In the genomic region with DNA sequence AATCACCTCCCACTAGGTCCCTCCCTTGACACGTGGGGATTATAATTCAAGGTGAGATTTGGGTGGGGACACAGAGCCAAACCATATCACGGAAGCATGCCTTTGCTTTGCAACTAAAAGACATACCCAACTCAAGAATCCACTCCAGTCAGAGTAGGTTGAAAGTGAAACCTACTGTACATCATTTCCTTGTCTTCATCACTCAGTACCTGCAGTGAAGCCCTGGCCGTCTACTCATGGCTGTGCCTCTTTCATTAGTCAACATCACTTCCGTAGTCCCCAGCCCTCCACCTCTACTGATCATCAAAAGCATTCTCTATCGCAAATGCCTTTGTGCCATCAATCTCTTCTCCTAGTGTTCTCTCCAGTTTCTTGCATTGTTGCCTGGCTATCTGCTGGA, we compare ENCODE assay signal across 26 cellular contexts.
"Had no signal": no experiment of that assay in that cellular context is flagged by ENCODE, and none has a peak within 500 bp of the region (broad histone marks: within the 10 kb centered on the region; RNA-seq: fewer than 3 reads in every experiment).

No MANE protein-coding gene starts in this region.

- ATAC-seq: effector memory CD8-positive, alpha-beta T cell; heart right ventricle; left colon; lower lobe of right lung; naive thymus-derived CD8-positive, alpha-beta T cell; sciatic nerve; stimulated activated effector memory CD8-positive, alpha-beta T cell treated with anti-CD3 and anti-CD28 coated beads, Interleukin-12 subunit alpha, Interleukin-12 subunit beta, amount 100 ng/mL, for 72 hours; stimulated activated naive CD8-positive, alpha-beta T cell treated with anti-CD3 and anti-CD28 coated beads, Interleukin-15, Interleukin-2, amounts not matched to agents 100 U/mL and 50 U/mL, for 24 hours had no signal

- H3K4me1 ChIP-seq: esophagus squamous epithelium, lower lobe of right lung, prostate gland, right atrium auricular region, testis, tibial artery, upper lobe of left lung had no signal

- H3K9me3 ChIP-seq: esophagus squamous epithelium, heart right ventricle, left ventricle myocardium inferior, lower lobe of right lung, prostate gland, right atrium auricular region, testis, tibial artery, upper lobe of left lung had no signal

- H3K4me2 ChIP-seq: smooth muscle cell had no signal

- H3K27me3 ChIP-seq: esophagus squamous epithelium, right atrium auricular region, testis, tibial artery, upper lobe of left lung had no signal

- H3K4me3 ChIP-seq: esophagus squamous epithelium, heart right ventricle, left ventricle myocardium inferior, lower lobe of right lung, prostate gland, right atrium auricular region, smooth muscle cell, testis, tibial artery, upper lobe of left lung had no signal

- H3K36me3 ChIP-seq: esophagus squamous epithelium, heart right ventricle, left ventricle myocardium inferior, lower lobe of right lung, prostate gland, right atrium auricular region, tibial artery, upper lobe of left lung had no signal

- DNase-seq: cortex of kidney; effector memory CD8-positive, alpha-beta T cell; erythroblast; esophagus squamous epithelium; foreskin melanocyte; glutamatergic neuron; heart right ventricle; hippocampal formation; left colon; left ventricle myocardium inferior; lower lobe of right lung; naive thymus-derived CD8-positive, alpha-beta T cell; nephron progenitor cell; nucleus accumbens; stimulated activated CD4-positive, alpha-beta T cell treated with anti-CD3 and anti-CD28 coated beads, Interleukin-2, amount 100 ng/mL, for 24 hours; stimulated activated CD4-positive, alpha-beta T cell treated with anti-CD3 and anti-CD28 coated beads, Interleukin-4, amount 100 ng/mL, for 24 hours; stimulated activated naive CD8-positive, alpha-beta T cell treated with anti-CD3 and anti-CD28 coated beads, Interleukin-15, Interleukin-2, amounts not matched to agents 100 U/mL and 50 U/mL, for 24 hours; substantia nigra; testis; tibial artery; upper lobe of left lung had no signal

- H3K27ac ChIP-seq: esophagus squamous epithelium, heart right ventricle, left ventricle myocardium inferior, lower lobe of right lung, prostate gland, right atrium auricular region, testis, tibial artery, upper lobe of left lung had no signal
